ENCODE assay signal across 16 cellular contexts in genomic region chr14:101624579-101624978, GRCh38.
"Had no signal": no experiment of that assay in that cellular context is flagged by ENCODE, and none has a peak within 500 bp of the region (broad histone marks: within the 10 kb centered on the region; RNA-seq: fewer than 3 reads in every experiment).

No MANE protein-coding gene starts in this region.

- H3K4me1 ChIP-seq: prostate gland had no signal

- H3K4me3 ChIP-seq: gastroesophageal sphincter, prostate gland, right lobe of liver, smooth muscle cell, suprapubic skin had no signal

- DNase-seq: activated CD4-positive, alpha-beta T cell treated with anti-CD3 and anti-CD28 coated beads, Interleukin-2, amount 10 ng/mL, durations not matched to agents 7 days and 5 days; activated CD4-positive, CD25-positive, alpha-beta regulatory T cell; activated naive CD4-positive, alpha-beta T cell; activated naive CD8-positive, alpha-beta T cell treated with anti-CD3 and anti-CD28 coated beads, Interleukin-2, amount 10 ng/mL, durations not matched to agents 7 days and 5 days; aorta; effector memory CD8-positive, alpha-beta T cell; left ventricle myocardium superior; mesenchymal stem cell had no signal

- H3K4me3 Mint-ChIP-seq: activated CD4-positive, alpha-beta T cell treated with anti-CD3 and anti-CD28 coated beads, Interleukin-2, amount 10 ng/mL, durations not matched to agents 7 days and 5 days; activated naive CD8-positive, alpha-beta T cell treated with anti-CD3 and anti-CD28 coated beads, Interleukin-2, amount 10 ng/mL, durations not matched to agents 7 days and 5 days; dendritic cell treated with granulocyte-macrophage colony-stimulating factor and Interleukin-4, amounts not matched to agents 40 ng/mL and 50 ng/mL, for 4 days; effector memory CD8-positive, alpha-beta T cell; stimulated activated naive CD8-positive, alpha-beta T cell treated with anti-CD3 and anti-CD28 coated beads, Interleukin-15, Interleukin-2, amounts not matched to agents 100 ng/mL and 50 ng/mL, for 24 hours had no signal

- H3K27me3 ChIP-seq: gastroesophageal sphincter, right lobe of liver, suprapubic skin had no signal

- H3K9me3 ChIP-seq: gastroesophageal sphincter, neutrophil, prostate gland, right lobe of liver, suprapubic skin had no signal

- H3K27ac Mint-ChIP-seq: activated CD4-positive, alpha-beta T cell treated with anti-CD3 and anti-CD28 coated beads, Interleukin-2, amount 10 ng/mL, durations not matched to agents 7 days and 5 days; activated naive CD8-positive, alpha-beta T cell treated with anti-CD3 and anti-CD28 coated beads, Interleukin-2, amount 10 ng/mL, durations not matched to agents 7 days and 5 days; dendritic cell treated with granulocyte-macrophage colony-stimulating factor and Interleukin-4, amounts not matched to agents 40 ng/mL and 50 ng/mL, for 4 days; effector memory CD8-positive, alpha-beta T cell; stimulated activated naive CD8-positive, alpha-beta T cell treated with anti-CD3 and anti-CD28 coated beads, Interleukin-15, Interleukin-2, amounts not matched to agents 100 ng/mL and 50 ng/mL, for 24 hours had no signal

- H3K9me3 Mint-ChIP-seq: activated CD4-positive, alpha-beta T cell treated with anti-CD3 and anti-CD28 coated beads, Interleukin-2, amount 10 ng/mL, durations not matched to agents 7 days and 5 days; activated naive CD8-positive, alpha-beta T cell treated with anti-CD3 and anti-CD28 coated beads, Interleukin-2, amount 10 ng/mL, durations not matched to agents 7 days and 5 days; dendritic cell treated with granulocyte-macrophage colony-stimulating factor and Interleukin-4, amounts not matched to agents 40 ng/mL and 50 ng/mL, for 4 days; effector memory CD8-positive, alpha-beta T cell; stimulated activated naive CD8-positive, alpha-beta T cell treated with anti-CD3 and anti-CD28 coated beads, Interleukin-15, Interleukin-2, amounts not matched to agents 100 ng/mL and 50 ng/mL, for 24 hours had no signal

- H3K36me3 Mint-ChIP-seq: activated naive CD8-positive, alpha-beta T cell treated with anti-CD3 and anti-CD28 coated beads, Interleukin-2, amount 10 ng/mL, durations not matched to agents 7 days and 5 days had no signal

- H3K36me3 ChIP-seq: gastroesophageal sphincter, neutrophil, prostate gland, right lobe of liver, suprapubic skin had no signal

- H3K27ac ChIP-seq: gastroesophageal sphincter, neutrophil, prostate gland, right lobe of liver, suprapubic skin had no signal

- H3K27me3 Mint-ChIP-seq: stimulated activated naive CD8-positive, alpha-beta T cell treated with anti-CD3 and anti-CD28 coated beads, Interleukin-15, Interleukin-2, amounts not matched to agents 100 ng/mL and 50 ng/mL, for 24 hours had no signal

- H3K4me2 ChIP-seq: smooth muscle cell had no signal
